Comparison of ENCODE assay signal across 17 cellular contexts in the genomic region with DNA sequence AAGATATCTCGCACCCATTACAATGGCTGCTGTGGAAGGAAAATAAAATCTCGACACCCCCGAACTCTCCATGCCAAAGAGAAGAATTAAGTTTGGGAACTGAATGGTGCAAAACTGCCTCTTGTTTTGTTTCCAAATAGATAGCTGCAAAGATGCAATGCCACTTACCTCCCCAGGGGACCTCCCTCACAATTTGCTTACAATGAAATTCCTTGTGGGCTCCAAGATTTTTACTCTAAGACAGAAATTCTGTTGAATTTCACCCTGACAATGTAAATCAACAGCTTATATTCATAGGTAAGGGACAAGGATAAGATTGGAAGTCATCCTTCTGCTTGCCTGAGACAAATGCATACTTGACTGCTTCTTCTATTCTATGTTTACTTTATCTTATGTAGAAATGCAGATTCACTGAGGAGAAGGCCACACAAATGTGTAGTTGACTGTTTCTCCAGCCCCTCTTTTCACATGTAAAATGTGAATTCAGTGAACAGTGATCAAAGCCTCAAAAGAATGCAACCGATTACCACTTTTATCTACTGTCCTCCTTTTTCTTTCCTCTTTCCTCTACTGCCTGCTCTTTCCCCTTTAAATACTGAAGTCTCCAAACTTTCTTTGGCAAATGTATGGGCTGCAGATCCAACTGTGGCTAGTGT. TPM values are rescaled to one million over a fixed set of nuclear protein-coding genes. Genes with fewer than 3 reads are reported as not detected.
DNase-seq lines count a peak whose midpoint lies in the region; ATAC-seq and TF ChIP-seq lines count a peak whose summit lies in the region.
"Had no signal": no experiment of that assay in that cellular context is flagged by ENCODE, and none has a peak within 500 bp of the region (broad histone marks: within the 10 kb centered on the region; RNA-seq: fewer than 3 reads in every experiment).

No MANE protein-coding gene starts in this region.

- no peak for ATAC-seq in activated T-cell treated with anti-CD3 and anti-CD28 coated beads, Interleukin-2, amount 50 U/mL, for 72 hours (replicated peaks in 1 of 2)
- no peak for ATAC-seq in GM19467 (IDR thresholded peaks at IDR 0.05; ENCODE audit: unreplicated experiment)
- ATAC-seq in upper lobe of right lung = no peak
- ATAC-seq: Right ventricle myocardium inferior had no signal

- H3K4me2 ChIP-seq in OCI-LY3 (ENCODE audit: low read length) = peak overlapping the region; percentile 63

- no peak for TF ChIP-seq CTCF in OCI-LY3 (IDR thresholded peaks at IDR 0.05; ENCODE audit: low read depth, low read length)
- no peak for TF ChIP-seq CTCF in upper lobe of right lung (IDR thresholded peaks at IDR 0.05)

- H3K27me3 ChIP-seq in OCI-LY3 (ENCODE audit: low read depth, low read length) (no peaks in the 10 kb centered on the region), iPS-18a (ENCODE audit: control insufficient read depth, insufficient read depth, low read length) (no peaks in the 10 kb centered on the region), upper lobe of right lung (no peaks in the 10 kb centered on the region)
- H3K27me3 ChIP-seq: SJSA1 had no signal

- no peaks in the 10 kb centered on the region for H3K9me3 ChIP-seq in OCI-LY3 (ENCODE audit: insufficient read depth, low read length)
- H3K9me3 ChIP-seq in iPS-18a (ENCODE audit: control insufficient read depth, low read depth, low read length) = no peaks in the 10 kb centered on the region
- H3K9me3 ChIP-seq in upper lobe of right lung = no peaks in the 10 kb centered on the region
- H3K9me3 ChIP-seq: HAP-1, SJSA1 had no signal

- DNase-seq in activated T-cell treated with anti-CD3 and anti-CD28 coated beads, Interleukin-2, amount 50 U/mL, for 72 hours = no peak
- DNase-seq in activated T-cell treated with anti-CD3 and anti-CD28 coated beads, Interleukin-2, amount 50 U/mL, for 48 hours = no peak
- DNase-seq in NCI-H2081 (lab: John Stamatoyannopoulos, UW) (no peak), upper lobe of right lung (no peak)
- DNase-seq: CD8-positive, alpha-beta memory T cell; NCI-H187; T-helper 1 cell had no signal

- H3K4me1 Mint-ChIP-seq in activated T-cell treated with anti-CD3 and anti-CD28 coated beads, Interleukin-2, amount 50 U/mL, for 72 hours (ENCODE audit: low read depth) = peaks cover 6% of the 10 kb centered on the region
- H3K4me1 Mint-ChIP-seq: CD8-positive, alpha-beta memory T cell had no signal

- no peaks in the 10 kb centered on the region for H3K36me3 Mint-ChIP-seq in activated T-cell treated with anti-CD3 and anti-CD28 coated beads, Interleukin-2, amount 50 U/mL, for 72 hours (ENCODE audit: insufficient read depth in 2 of 2)
- H3K36me3 Mint-ChIP-seq: CD8-positive, alpha-beta memory T cell had no signal

- peaks cover 3% of the 10 kb centered on the region for H3K36me3 ChIP-seq in OCI-LY3 (replicated peaks; ENCODE audit: low read depth, low read length)
- H3K36me3 ChIP-seq in iPS-18a (ENCODE audit: control insufficient read depth, low read depth, low read length) = no peaks in the 10 kb centered on the region
- no peaks in the 10 kb centered on the region for H3K36me3 ChIP-seq in upper lobe of right lung
- H3K36me3 ChIP-seq: HAP-1, SJSA1 had no signal

- H3K27ac ChIP-seq in OCI-LY3 (ENCODE audit: low read length) (peak overlapping the region; percentile 73), iPS-18a (ENCODE audit: low read length) (no peak overlapping the region), upper lobe of right lung (no peak overlapping the region)
- H3K27ac ChIP-seq: C4-2B, SJSA1 had no signal

- H3K4me1 ChIP-seq in OCI-LY3 (ENCODE audit: low read length) = peaks cover 65% of the 10 kb centered on the region
- H3K4me1 ChIP-seq in iPS-18a (ENCODE audit: control insufficient read depth, low read depth, low read length) = peaks cover 32% of the 10 kb centered on the region
- H3K4me1 ChIP-seq in upper lobe of right lung = no peaks in the 10 kb centered on the region
- H3K4me1 ChIP-seq: SJSA1 had no signal

- peak overlapping the region; percentile 38 for H3K9ac ChIP-seq in OCI-LY3 (ENCODE audit: low read length)
- no peak overlapping the region for H3K9ac ChIP-seq in iPS-18a (ENCODE audit: low read length)

- H3K4me3 ChIP-seq in OCI-LY3 (ENCODE audit: low read length) = peak overlapping the region; percentile 50
- peak overlapping the region; percentile 25 for H3K4me3 ChIP-seq in iPS-18a (ENCODE audit: low read length)
- H3K4me3 ChIP-seq in upper lobe of right lung = no peak overlapping the region
- H3K4me3 ChIP-seq: HAP-1, SJSA1 had no signal

- H3K27ac Mint-ChIP-seq in activated T-cell treated with anti-CD3 and anti-CD28 coated beads, Interleukin-2, amount 50 U/mL, for 72 hours = peak overlapping the region; percentile 62
- H3K27ac Mint-ChIP-seq: CD8-positive, alpha-beta memory T cell had no signal

- no peaks in the 10 kb centered on the region for H3K9me3 Mint-ChIP-seq in activated T-cell treated with anti-CD3 and anti-CD28 coated beads, Interleukin-2, amount 50 U/mL, for 72 hours
- H3K9me3 Mint-ChIP-seq: CD8-positive, alpha-beta memory T cell had no signal

- no peaks in the 10 kb centered on the region for H3K79me2 ChIP-seq in OCI-LY3 (ENCODE audit: low read length)

- no peaks in the 10 kb centered on the region for H4K20me1 ChIP-seq in OCI-LY3 (ENCODE audit: insufficient read depth, low read length)

- H3K4me3 Mint-ChIP-seq in activated T-cell treated with anti-CD3 and anti-CD28 coated beads, Interleukin-2, amount 50 U/mL, for 72 hours = no peak overlapping the region
- H3K4me3 Mint-ChIP-seq: CD8-positive, alpha-beta memory T cell had no signal

- intact Hi-C loops in upper lobe of right lung (cut with DNase I) = no loop called here

- H2AFZ ChIP-seq in OCI-LY3 (ENCODE audit: low read depth, low read length) = peak overlapping the region; percentile 64

- peaks cover 6% of the 10 kb centered on the region for H3K27me3 Mint-ChIP-seq in activated T-cell treated with anti-CD3 and anti-CD28 coated beads, Interleukin-2, amount 50 U/mL, for 72 hours (ENCODE audit: low read depth)

RNA-seq across cellular contexts. Expression of a gene that starts 36.6 kb away (rescaled TPM):
- total RNA-seq in activated T-cell treated with anti-CD3 and anti-CD28 coated beads, Interleukin-2, amount 50 U/mL, for 72 hours = not detected
- total RNA-seq in upper lobe of right lung = not detected
- total RNA-seq: CD8-positive, alpha-beta memory T cell; Right ventricle myocardium inferior; SJSA1 had no signal

RNA-seq across cellular contexts. Expression of a gene that starts 46.9 kb away (rescaled TPM):
- total RNA-seq in activated T-cell treated with anti-CD3 and anti-CD28 coated beads, Interleukin-2, amount 50 U/mL, for 72 hours = not detected
- not detected for total RNA-seq in upper lobe of right lung
- total RNA-seq: A172; CD8-positive, alpha-beta memory T cell; HT1080; M059J; Right ventricle myocardium inferior; SJSA1 had no signal
